ENCODE assay signal across 1 cellular context in genomic region chr5:74336286-74336685, GRCh38.
TF ChIP-seq lines count a peak whose summit lies in the region.

No MANE protein-coding gene starts in this region.

TF ChIP-seq in HepG2, 621 proteins besides CTCF, POLR2A, EP300 and RAD21 (continued from another document):
- TF ChIP-seq ZBTB40 (IDR thresholded peaks at IDR 0.05) (no peak), ZBTB40 (CRISPR knock-in tag; IDR thresholded peaks at IDR 0.05) (no peak), STAG1 (CRISPR knock-in tag; IDR thresholded peaks at IDR 0.05) (0 out of 2 replicates have a peak, but pooled peaks have one; percentile 6)
